Comparison of ENCODE assay signal across 8 cellular contexts in the genomic region with DNA sequence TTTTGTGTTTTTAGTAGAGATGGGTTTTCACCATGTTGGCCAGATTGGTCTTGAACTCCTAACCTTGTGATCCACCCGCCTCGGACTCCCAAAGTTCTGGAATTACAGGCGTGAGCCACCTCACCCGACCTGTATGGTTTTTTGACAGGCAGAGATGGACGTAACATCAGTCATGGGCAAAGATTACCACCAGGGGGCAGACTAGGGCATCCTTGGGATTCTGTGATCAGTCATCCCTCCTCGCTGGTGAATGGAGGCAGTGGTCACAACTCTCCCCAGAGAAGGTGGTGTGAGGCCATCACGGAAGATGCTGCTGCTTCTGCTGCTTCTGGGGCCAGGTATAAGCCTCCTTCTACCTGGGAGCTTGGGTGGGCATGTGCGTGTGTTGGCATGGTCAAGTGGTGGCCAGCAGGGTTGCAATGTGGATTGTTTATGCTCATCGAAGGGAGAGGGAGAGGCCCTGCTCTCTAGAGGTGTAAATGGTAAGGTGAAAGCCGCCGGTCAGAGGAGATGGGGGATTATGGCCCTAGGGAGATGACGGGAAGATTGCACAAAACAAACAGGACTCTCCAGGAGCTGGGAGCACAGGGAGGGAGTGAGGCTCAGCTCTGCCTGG.
DNase-seq lines count a peak whose midpoint lies in the region; ATAC-seq and TF ChIP-seq lines count a peak whose summit lies in the region.

No MANE protein-coding gene starts in this region.

- H3K4me3 ChIP-seq in fibroblast of pulmonary artery (replicated peaks; ENCODE audit: low read depth, low read length) = no peak overlapping the region

- peak; percentile 77 for ATAC-seq in HG02610 (IDR thresholded peaks at IDR 0.05; ENCODE audit: unreplicated experiment)

- peak; percentile 30 to 53 for DNase-seq in SHP77 (lab: John Stamatoyannopoulos, UW)
- DNase-seq in SHP77 treated with DMSO at 0.1 percent for 48 hours (lab: John Stamatoyannopoulos, UW) = no peak
- peak; percentile 52 for DNase-seq in NCI-H69 (lab: John Stamatoyannopoulos, UW)
- DNase-seq in activated CD8-positive, alpha-beta memory T cell treated with anti-CD3 and anti-CD28 coated beads, Interleukin-2, amount 50 U/mL, for 48 hours = peak; percentile 82
- DNase-seq in fibroblast of pulmonary artery (ENCODE audit: low read depth) = peak; percentile 59
- DNase-seq in posterior cingulate gyrus = peak in 6 of 10 donors; percentile 18 to 77 (median 65)
- no peak for DNase-seq in cortex of kidney (lab: John Stamatoyannopoulos, UW)

- TF ChIP-seq CTCF in fibroblast of pulmonary artery (IDR thresholded peaks at IDR 0.05; ENCODE audit: low read length, missing control alignments) = peak; percentile 68

- intact Hi-C loops in posterior cingulate gyrus (cut with DNase I) = no loop called here

Comparison
In these comparisons a context has a peak if more than half of its experiments do, and no peak if none do; other contexts are left out.
1. DNase-seq: peak in SHP77 (2 of 2), NCI-H69 (single experiment), activated CD8-positive, alpha-beta memory T cell treated with anti-CD3 and anti-CD28 coated beads, Interleukin-2, amount 50 U/mL, for 48 hours (single experiment), fibroblast of pulmonary artery (single experiment) and posterior cingulate gyrus (6 of 10); none in SHP77 treated with DMSO at 0.1 percent for 48 hours (single experiment) and cortex of kidney (single experiment).